ENCODE assay signal across 1 cellular context in genomic region chr13:99182439-99182838, GRCh38.
A peak's percentile ranks its signal among the peaks of the same experiment; 100 is the strongest.
TF ChIP-seq lines count a peak whose summit lies in the region.

No MANE protein-coding gene starts in this region.

TF ChIP-seq in HEK293, 187 proteins besides CTCF, POLR2A, EP300 and RAD21 (continued from another document):
- TF ChIP-seq ZBTB44 (tag by site-specific recombination; IDR thresholded peaks at IDR 0.05) (no peak), ZNF362 (tag by site-specific recombination; IDR thresholded peaks at IDR 0.05) (no peak), ZNF155 (tag by site-specific recombination; IDR thresholded peaks at IDR 0.05) (0 out of 2 replicates have a peak, but pooled peaks have one; percentile 42), ZBTB7A (tag by site-specific recombination; IDR thresholded peaks at IDR 0.05; ENCODE audit: low read depth) (no peak), ZNF2 (tag by site-specific recombination; IDR thresholded peaks at IDR 0.05) (0 out of 2 replicates have a peak, but pooled peaks have one; percentile 38), ZBTB10 (tag by site-specific recombination; IDR thresholded peaks at IDR 0.05) (no peak), PRDM10 (tag by site-specific recombination; IDR thresholded peaks at IDR 0.05) (no peak), ZBTB8A (tag by site-specific recombination; IDR thresholded peaks at IDR 0.05) (no peak), ZNF549 (tag by site-specific recombination; IDR thresholded peaks at IDR 0.05) (no peak; the same call in 1 of the 2 replicates), ZSCAN5A (tag by site-specific recombination; IDR thresholded peaks at IDR 0.05) (no peak), MZF1 (tag by site-specific recombination; IDR thresholded peaks at IDR 0.05; ENCODE audit: borderline replicate concordance) (no peak), SP7 (tag by site-specific recombination; IDR thresholded peaks at IDR 0.05) (no peak), ZNF211 (tag by site-specific recombination; IDR thresholded peaks at IDR 0.05; ENCODE audit: low read depth) (0 out of 2 replicates have a peak, but pooled peaks have one; percentile 55), ZNF529 (tag by site-specific recombination; IDR thresholded peaks at IDR 0.05; ENCODE audit: insufficient replicate concordance) (peak; percentile 78), ZFP69B (tag by site-specific recombination; IDR thresholded peaks at IDR 0.05) (no peak), ZNF701 (tag by site-specific recombination; IDR thresholded peaks at IDR 0.05) (no peak), ZNF391 (tag by site-specific recombination; IDR thresholded peaks at IDR 0.05; ENCODE audit: borderline replicate concordance, low read depth) (no peak), ZNF132 (tag by site-specific recombination; IDR thresholded peaks at IDR 0.05; ENCODE audit: borderline replicate concordance) (no peak), GLIS2 (tag by site-specific recombination; IDR thresholded peaks at IDR 0.05) (no peak), BCL11A (tag by site-specific recombination; IDR thresholded peaks at IDR 0.05; ENCODE audit: low read depth) (no peak), KLF9 (tag by site-specific recombination; IDR thresholded peaks at IDR 0.05; ENCODE audit: low read depth) (no peak), GLI4 (tag by site-specific recombination; IDR thresholded peaks at IDR 0.05) (no peak), SP3 (tag by site-specific recombination; IDR thresholded peaks at IDR 0.05) (no peak), KLF16 (tag by site-specific recombination; IDR thresholded peaks at IDR 0.05) (no peak), OVOL3 (tag by site-specific recombination; IDR thresholded peaks at IDR 0.05) (no peak), ZNF433 (tag by site-specific recombination; IDR thresholded peaks at IDR 0.05; ENCODE audit: low read depth) (no peak), ZNF37A (tag by site-specific recombination; IDR thresholded peaks at IDR 0.05) (no peak), ZNF48 (tag by site-specific recombination; IDR thresholded peaks at IDR 0.05) (no peak), HIC1 (tag by site-specific recombination; IDR thresholded peaks at IDR 0.05) (no peak), ZNF394 (tag by site-specific recombination; IDR thresholded peaks at IDR 0.05; ENCODE audit: borderline replicate concordance) (peak; percentile 30; the same call in 1 of the 2 replicates), ZSCAN30 (tag by site-specific recombination; IDR thresholded peaks at IDR 0.05) (no peak), ZNF184 (tag by site-specific recombination; IDR thresholded peaks at IDR 0.05) (peak; percentile 80), ZNF280D (tag by site-specific recombination; IDR thresholded peaks at IDR 0.05) (no peak), ZNF174 (tag by site-specific recombination; IDR thresholded peaks at IDR 0.05) (no peak), ZNF341 (tag by site-specific recombination; IDR thresholded peaks at IDR 0.05; ENCODE audit: low read depth) (no peak), WT1 (tag by site-specific recombination; IDR thresholded peaks at IDR 0.05) (no peak), ZNF473 (tag by site-specific recombination; IDR thresholded peaks at IDR 0.05) (no peak), ZBTB17 (tag by site-specific recombination; IDR thresholded peaks at IDR 0.05) (no peak), ZNF266 (tag by site-specific recombination; IDR thresholded peaks at IDR 0.05; ENCODE audit: low read depth) (no peak), ZNF670 (tag by site-specific recombination; IDR thresholded peaks at IDR 0.05; ENCODE audit: low read depth) (no peak), ZNF148 (tag by site-specific recombination; IDR thresholded peaks at IDR 0.05; ENCODE audit: borderline replicate concordance) (no peak), ZNF677 (tag by site-specific recombination; IDR thresholded peaks at IDR 0.05) (no peak), ZNF555 (tag by site-specific recombination; conservative IDR thresholded peaks at IDR 0.05) (no peak)
